ENCODE assay signal across 8 cellular contexts in the genomic region with DNA sequence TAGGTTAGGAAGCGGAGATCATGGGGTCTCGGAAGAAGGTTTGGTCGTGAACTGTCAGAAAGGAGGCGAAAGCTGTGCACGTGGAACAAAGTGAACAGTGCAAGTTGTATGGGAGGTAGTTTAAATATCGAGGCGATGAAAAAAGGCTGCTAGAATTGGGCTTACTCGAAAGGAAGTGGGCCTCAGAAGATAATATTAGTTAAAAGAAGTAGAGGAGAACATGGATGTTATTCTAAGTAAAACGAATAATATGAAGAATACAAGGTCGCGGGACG. TPM values are rescaled to one million over a fixed set of nuclear protein-coding genes. Genes with fewer than 3 reads are reported as not detected.
DNase-seq lines count a peak whose midpoint lies in the region; ATAC-seq and TF ChIP-seq lines count a peak whose summit lies in the region.

No MANE protein-coding gene starts in this region.

- H3K9me3 ChIP-seq in OCI-LY3 (ENCODE audit: insufficient read depth, low read length), result no peaks in the 10 kb centered on the region
- H3K9me3 ChIP-seq in esophagus (ENCODE audit: control insufficient read depth in 2 of 2, insufficient read depth in 1 of 2, low read depth in 1 of 2, low read length in 1 of 2), result peaks cover 0 to 3% of the 10 kb centered on the region in 2 donors
- H3K9me3 ChIP-seq in trophoblast cell (ENCODE audit: insufficient read depth, low read depth, low read length), result no peaks in the 10 kb centered on the region

- H4K20me1 ChIP-seq in OCI-LY3 (ENCODE audit: insufficient read depth, low read length), result no peaks in the 10 kb centered on the region

- H3K4me3 ChIP-seq in OCI-LY3 (ENCODE audit: low read length), result peak overlapping the region; percentile 99
- peak overlapping the region; percentile 92 to 96 for H3K4me3 ChIP-seq in esophagus (ENCODE audit: low read depth in 1 of 2, low read length in 2 of 2)
- H3K4me3 ChIP-seq in trophoblast cell (ENCODE audit: low read depth, low read length), result peak overlapping the region; percentile 98

- peak overlapping the region; percentile 32 for H3K18ac ChIP-seq in trophoblast cell (ENCODE audit: low read length)

- no peak overlapping the region for H3K23ac ChIP-seq in trophoblast cell (ENCODE audit: low read length)

- peak overlapping the region; percentile 37 for H3K4ac ChIP-seq in trophoblast cell (ENCODE audit: low read depth, low read length)

- peaks cover 15% of the 10 kb centered on the region for H3K4me1 ChIP-seq in OCI-LY3 (ENCODE audit: low read length)
- peaks cover 0 to 3% of the 10 kb centered on the region in 2 donors for H3K4me1 ChIP-seq in esophagus (ENCODE audit: control insufficient read depth in 2 of 2, insufficient read depth in 2 of 2, low read length in 1 of 2)
- no peaks in the 10 kb centered on the region for H3K4me1 ChIP-seq in trophoblast cell (ENCODE audit: control insufficient read depth in 1 of 2, insufficient read depth in 2 of 2, low read length in 2 of 2)

- peak overlapping the region; percentile 32 for H3K27ac ChIP-seq in OCI-LY3 (ENCODE audit: low read length)
- peak overlapping the region; percentile 68 to 70 for H3K27ac ChIP-seq in esophagus (ENCODE audit: low read depth in 2 of 2, low read length in 1 of 2)
- H3K27ac ChIP-seq in trophoblast cell (ENCODE audit: low read depth, low read length), result no peak overlapping the region

- peak overlapping the region; percentile 5 for H4K91ac ChIP-seq in trophoblast cell (ENCODE audit: low read depth, low read length)

- no peaks in the 10 kb centered on the region for H3K27me3 ChIP-seq in OCI-LY3 (ENCODE audit: low read depth, low read length)
- H3K27me3 ChIP-seq in esophagus (ENCODE audit: control insufficient read depth in 1 of 2, insufficient read depth in 2 of 2, low read length in 2 of 2), result no peaks in the 10 kb centered on the region
- H3K27me3 ChIP-seq in trophoblast cell (ENCODE audit: insufficient read depth, low read length), result no peaks in the 10 kb centered on the region

- peak overlapping the region; percentile 4 for H2BK5ac ChIP-seq in trophoblast cell (ENCODE audit: low read depth, low read length, poor library complexity)

- peaks cover 9% of the 10 kb centered on the region for H3K79me1 ChIP-seq in trophoblast cell (ENCODE audit: low read length)

- ATAC-seq in GM19455 (IDR thresholded peaks at IDR 0.05; ENCODE audit: unreplicated experiment) (peak; percentile 2), GM18868 (IDR thresholded peaks at IDR 0.05; ENCODE audit: unreplicated experiment) (no peak)

- 1% methylated on average over 12 of the region's 12 CpGs for WGBS in esophagus, 2 donors
- WGBS in trophoblast cell (ENCODE audit: extremely low coverage, insufficient coverage, insufficient read length), result no CpG with 5 or more reads among the region's 12 CpGs

- H2AK5ac ChIP-seq in trophoblast cell (ENCODE audit: low read length), result no peak overlapping the region

- H3K36me3 ChIP-seq in OCI-LY3 (replicated peaks; ENCODE audit: low read depth, low read length) (peaks cover 9% of the 10 kb centered on the region), esophagus (ENCODE audit: control insufficient read depth in 2 of 2, insufficient read depth in 2 of 2, low read length in 1 of 2) (peaks cover 0 to 2% of the 10 kb centered on the region in 2 donors), trophoblast cell (ENCODE audit: control insufficient read depth in 1 of 2, insufficient read depth in 2 of 2, low read length in 2 of 2) (peaks cover 1 to 3% of the 10 kb centered on the region in 2 experiments)

- TF ChIP-seq CTCF in OCI-LY3 (IDR thresholded peaks at IDR 0.05; ENCODE audit: low read depth, low read length), result no peak

- H4K12ac ChIP-seq in trophoblast cell (ENCODE audit: low read depth, low read length), result no peak overlapping the region

- H2BK120ac ChIP-seq in trophoblast cell (ENCODE audit: insufficient read depth, low read length, poor library complexity), result no peak overlapping the region

- peak overlapping the region; percentile 29; the same call in 1 of the 2 replicates for H2AFZ ChIP-seq in OCI-LY3 (ENCODE audit: low read depth, low read length)
- peak overlapping the region; percentile 75 for H2AFZ ChIP-seq in trophoblast cell (ENCODE audit: insufficient read depth, low read length, poor library complexity)

- H3K4me2 ChIP-seq in OCI-LY3 (ENCODE audit: low read length), result peak overlapping the region; percentile 97
- peak overlapping the region; percentile 90 for H3K4me2 ChIP-seq in trophoblast cell (ENCODE audit: low read length)

- peak overlapping the region; percentile 11 for H4K8ac ChIP-seq in trophoblast cell (ENCODE audit: low read depth, low read length)

- H3K9ac ChIP-seq in OCI-LY3 (ENCODE audit: low read length) (peak overlapping the region; percentile 78), trophoblast cell (ENCODE audit: low read length) (peak overlapping the region; percentile 68)

- DNase-seq in trophoblast cell (no peak), islet precursor cell (no peak), superior temporal gyrus (ENCODE audit: extremely low spot score) (no peak), NCI-H2227 treated with DMSO at 0.1 percent for 48 hours (lab: John Stamatoyannopoulos, UW) (no peak)

- H3K79me2 ChIP-seq in OCI-LY3 (ENCODE audit: low read length) (peaks cover 72% of the 10 kb centered on the region), trophoblast cell (ENCODE audit: control insufficient read depth, insufficient read depth, low read length, poor library complexity) (peaks cover 9% of the 10 kb centered on the region)

- peak overlapping the region; percentile 69 for H3K14ac ChIP-seq in trophoblast cell (ENCODE audit: low read length)

- H2BK12ac ChIP-seq in trophoblast cell (ENCODE audit: low read length), result no peak overlapping the region

RNA-seq across cellular contexts. Expression of gene WDR3, which starts 0.6 kb away (rescaled TPM):
- 1 to 10 TPM; 2.4 to 7.9 TPM for polyA plus RNA-seq in esophagus
- polyA plus RNA-seq in trophoblast cell (2013), result 15.2 and 15.5 TPM in 2 replicates

RNA-seq across cellular contexts. Expression of gene GDAP2, which starts 0.7 kb away (rescaled TPM):
- polyA plus RNA-seq in esophagus, result 1 to 10 TPM; 2.5 to 4.3 TPM
- 23.8 and 24.2 TPM in 2 replicates for polyA plus RNA-seq in trophoblast cell (2013)
